Comparison of ENCODE assay signal across 8 cellular contexts in the genomic region with DNA sequence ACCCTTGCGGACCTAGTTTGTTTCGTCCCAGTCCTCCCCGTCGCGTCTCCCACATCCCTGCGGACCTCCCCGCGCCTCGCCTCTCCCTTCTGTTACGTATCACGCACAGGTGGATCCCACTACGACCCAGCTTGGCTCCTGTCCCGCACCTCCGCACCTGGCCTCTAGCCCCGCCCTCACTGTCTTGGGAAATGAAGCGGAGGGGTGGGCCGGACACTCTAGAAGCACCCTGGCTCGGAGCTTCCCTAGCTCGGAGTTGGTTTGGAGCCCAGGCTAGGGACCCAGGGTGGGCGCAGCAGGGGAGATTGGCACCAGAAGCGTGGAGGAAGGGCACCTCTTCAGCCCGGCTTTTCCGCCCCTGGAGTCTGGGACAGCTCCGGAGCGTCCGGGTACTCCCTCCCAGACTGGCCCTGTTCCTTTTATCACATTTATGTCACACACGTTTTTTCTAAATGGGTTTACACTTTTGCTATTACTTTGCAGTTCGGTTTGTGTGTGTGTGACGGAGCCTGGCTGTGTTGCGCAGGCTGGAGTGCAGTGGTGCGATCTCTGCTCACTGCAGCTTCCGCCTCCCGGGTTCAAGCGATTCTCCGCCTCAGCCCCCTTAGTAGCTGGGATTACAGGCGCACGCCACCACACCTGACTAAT. TPM values are rescaled to one million over a fixed set of nuclear protein-coding genes. Genes with fewer than 3 reads are reported as not detected.
DNase-seq lines count a peak whose midpoint lies in the region; ATAC-seq and TF ChIP-seq lines count a peak whose summit lies in the region.

No MANE protein-coding gene starts in this region.

- H3K23ac ChIP-seq in trophoblast cell (ENCODE audit: low read length) = no peak overlapping the region

- TF ChIP-seq CTCF in CD14-positive monocyte (IDR thresholded peaks at IDR 0.05) (no peak), heart right ventricle (IDR thresholded peaks at IDR 0.05) (no peak)

- H3K27me3 ChIP-seq in heart right ventricle = no peaks in the 10 kb centered on the region
- H3K27me3 ChIP-seq in trophoblast cell (ENCODE audit: insufficient read depth, low read length) = no peaks in the 10 kb centered on the region

- H3K4me1 ChIP-seq in heart right ventricle (peaks cover 0 to 40% (median 23%) of the 10 kb centered on the region in 9 donors), trophoblast cell (ENCODE audit: control insufficient read depth in 1 of 2, insufficient read depth in 2 of 2, low read length in 2 of 2) (peaks cover 12 to 18% of the 10 kb centered on the region in 2 experiments)

- H3K9ac ChIP-seq in trophoblast cell (ENCODE audit: low read length) = peak overlapping the region; percentile 70

- peak; percentile 13 for ATAC-seq in HG03521 (IDR thresholded peaks at IDR 0.05; ENCODE audit: unreplicated experiment)
- peak; percentile 2 to 24 (median 16) for ATAC-seq in heart right ventricle
- no peak for ATAC-seq in GM18867 (IDR thresholded peaks at IDR 0.05; ENCODE audit: unreplicated experiment)
- no peak for ATAC-seq in HG03565 (IDR thresholded peaks at IDR 0.05; ENCODE audit: unreplicated experiment)

- H3K4me3 ChIP-seq in heart right ventricle (peak overlapping the region; percentile 47 to 77 (median 66)), trophoblast cell (ENCODE audit: low read depth, low read length) (peak overlapping the region; percentile 68)

- H3K27ac ChIP-seq in heart right ventricle (peak overlapping the region; percentile 55 to 94 (median 86)), trophoblast cell (ENCODE audit: low read depth, low read length) (no peak overlapping the region)

- H3K36me3 Mint-ChIP-seq in CD14-positive monocyte = peaks cover 16 to 38% of the 10 kb centered on the region in 2 donors
- H3K36me3 Mint-ChIP-seq in activated naive CD8-positive, alpha-beta T cell treated with anti-CD3 and anti-CD28 coated beads for 36 hours = peaks cover 2% of the 10 kb centered on the region

- peak overlapping the region; percentile 60 for H3K18ac ChIP-seq in trophoblast cell (ENCODE audit: low read length)

- peak; percentile 67 for DNase-seq in CD14-positive monocyte (ENCODE audit: low spot score)
- DNase-seq in RKO (ENCODE audit: low spot score) = peak; percentile 33
- peak; percentile 67 for DNase-seq in activated naive CD8-positive, alpha-beta T cell treated with anti-CD3 and anti-CD28 coated beads for 36 hours
- peak; percentile 59 to 63 for DNase-seq in heart right ventricle
- DNase-seq in trophoblast cell = peak; percentile 72 to 84

- H3K4me2 ChIP-seq in trophoblast cell (ENCODE audit: low read length) = peak overlapping the region; percentile 73

- H4K12ac ChIP-seq in trophoblast cell (ENCODE audit: low read depth, low read length) = peak overlapping the region; percentile 49

- peaks cover 52% of the 10 kb centered on the region for H3K4me1 Mint-ChIP-seq in CD14-positive monocyte
- peaks cover 18% of the 10 kb centered on the region for H3K4me1 Mint-ChIP-seq in activated naive CD8-positive, alpha-beta T cell treated with anti-CD3 and anti-CD28 coated beads for 36 hours

- peak overlapping the region; percentile 50 for H4K91ac ChIP-seq in trophoblast cell (ENCODE audit: low read depth, low read length)

- H3K27ac Mint-ChIP-seq in CD14-positive monocyte = peak overlapping the region; percentile 98 to 100 (median 98)
- H3K27ac Mint-ChIP-seq in activated naive CD8-positive, alpha-beta T cell treated with anti-CD3 and anti-CD28 coated beads for 36 hours = peak overlapping the region; percentile 97

- H3K4ac ChIP-seq in trophoblast cell (ENCODE audit: low read depth, low read length) = no peak overlapping the region

- intact Hi-C loops in CD14-positive monocyte (cut with micrococcal nuclease) = loop anchor here in 1 of 2 donors (1.0 kb wide), 1 partner anchor 12 kb away; a partner anchor contains a TSS
- intact Hi-C loops in heart right ventricle (cut with DNase I) = no loop called here

- WGBS in heart right ventricle, 2 donors = 2 to 3% methylated on average over 37 of the region's 37 CpGs
- no CpG with 5 or more reads among the region's 37 CpGs for WGBS in trophoblast cell (ENCODE audit: extremely low coverage, insufficient coverage, insufficient read length)

- peak overlapping the region; percentile 11 for H2AK5ac ChIP-seq in trophoblast cell (ENCODE audit: low read length)

- H4K8ac ChIP-seq in trophoblast cell (ENCODE audit: low read depth, low read length) = peak overlapping the region; percentile 68

- no peaks in the 10 kb centered on the region for H3K9me3 Mint-ChIP-seq in CD14-positive monocyte
- no peaks in the 10 kb centered on the region for H3K9me3 Mint-ChIP-seq in activated naive CD8-positive, alpha-beta T cell treated with anti-CD3 and anti-CD28 coated beads for 36 hours

- H2BK120ac ChIP-seq in trophoblast cell (ENCODE audit: insufficient read depth, low read length, poor library complexity) = peak overlapping the region; percentile 13

- H3K27me3 Mint-ChIP-seq in CD14-positive monocyte (ENCODE audit: low read depth in 3 of 3) = peaks cover 0 to 5% (median 4%) of the 10 kb centered on the region in 3 donors
- H3K27me3 Mint-ChIP-seq in activated naive CD8-positive, alpha-beta T cell treated with anti-CD3 and anti-CD28 coated beads for 36 hours = no peaks in the 10 kb centered on the region

- peak overlapping the region; percentile 43 for H3K14ac ChIP-seq in trophoblast cell (ENCODE audit: low read length)

- peak overlapping the region; percentile 91 to 97 for H3K4me3 Mint-ChIP-seq in CD14-positive monocyte
- peak overlapping the region; percentile 91 for H3K4me3 Mint-ChIP-seq in activated naive CD8-positive, alpha-beta T cell treated with anti-CD3 and anti-CD28 coated beads for 36 hours

- H3K79me2 ChIP-seq in trophoblast cell (ENCODE audit: control insufficient read depth, insufficient read depth, low read length, poor library complexity) = peaks cover 3% of the 10 kb centered on the region

- peak overlapping the region; percentile 10 for H2BK5ac ChIP-seq in trophoblast cell (ENCODE audit: low read depth, low read length, poor library complexity)

- H2AFZ ChIP-seq in trophoblast cell (ENCODE audit: insufficient read depth, low read length, poor library complexity) = peak overlapping the region; percentile 19

- peaks cover 12% of the 10 kb centered on the region for H3K79me1 ChIP-seq in trophoblast cell (ENCODE audit: low read length)

- no peaks in the 10 kb centered on the region for H3K9me3 ChIP-seq in heart right ventricle
- H3K9me3 ChIP-seq in trophoblast cell (ENCODE audit: insufficient read depth, low read depth, low read length) = peaks cover 4% of the 10 kb centered on the region

- no peak overlapping the region for H2BK12ac ChIP-seq in trophoblast cell (ENCODE audit: low read length)

- H3K36me3 ChIP-seq in heart right ventricle (peaks cover 0 to 29% (median 11%) of the 10 kb centered on the region in 9 donors), trophoblast cell (ENCODE audit: control insufficient read depth in 1 of 2, insufficient read depth in 2 of 2, low read length in 2 of 2) (peaks cover 29 to 33% of the 10 kb centered on the region in 2 experiments)

RNA-seq across cellular contexts. Expression of a gene that starts 1.4 kb away (rescaled TPM):
- polyA plus RNA-seq in CD14-positive monocyte = under 1 TPM in 1 of 2 donors, not detected in 1; 0.56 TPM
- not detected for total RNA-seq in activated naive CD8-positive, alpha-beta T cell treated with anti-CD3 and anti-CD28 coated beads for 36 hours
- total RNA-seq in heart right ventricle = not detected
- polyA plus RNA-seq in heart right ventricle = under 1 TPM; 0.20 to 0.44 TPM
- polyA plus RNA-seq in trophoblast cell (2013) = not detected in 2 replicates

RNA-seq across cellular contexts. Expression of a gene that starts 5.2 kb away (rescaled TPM):
- 10 to 100 TPM; 35.6 to 38.6 TPM for polyA plus RNA-seq in CD14-positive monocyte
- 10 to 100 TPM; 36.5 to 42.2 TPM for total RNA-seq in activated naive CD8-positive, alpha-beta T cell treated with anti-CD3 and anti-CD28 coated beads for 36 hours
- 10 to 100 TPM; 31.3 to 47.7 (median 38.3) TPM for total RNA-seq in heart right ventricle
- 10 to 100 TPM; 11.0 to 17.4 TPM for polyA plus RNA-seq in heart right ventricle
- 25.4 and 26.9 TPM in 2 replicates for polyA plus RNA-seq in trophoblast cell (2013)

RNA-seq across cellular contexts. Expression of a gene that starts 12.4 kb away (rescaled TPM):
- polyA plus RNA-seq in CD14-positive monocyte (1 to 10 TPM; 6.9 to 8.4 TPM), heart right ventricle (10 to 100 TPM; 12.2 to 20.8 TPM)
- total RNA-seq in activated naive CD8-positive, alpha-beta T cell treated with anti-CD3 and anti-CD28 coated beads for 36 hours = 10 to 100 TPM; 34.6 to 35.4 TPM
- total RNA-seq in heart right ventricle = 10 to 100 TPM in 5 of 10 donors, 1 to 10 TPM in 5; 7.1 to 20.1 (median 9.4) TPM
- polyA plus RNA-seq in trophoblast cell (2013) = 11.1 and 11.6 TPM in 2 replicates

RNA-seq across cellular contexts. Expression of a gene that starts 18.9 kb away (rescaled TPM):
- 100 to 1,000 TPM; 176 to 187 TPM for polyA plus RNA-seq in CD14-positive monocyte
- 100 to 1,000 TPM; 124 to 125 TPM for total RNA-seq in activated naive CD8-positive, alpha-beta T cell treated with anti-CD3 and anti-CD28 coated beads for 36 hours
- 100 to 1,000 TPM; 104 to 209 (median 130) TPM for total RNA-seq in heart right ventricle
- 100 to 1,000 TPM in 1 of 2 donors, 10 to 100 TPM in 1; 58.5 to 243 TPM for polyA plus RNA-seq in heart right ventricle
- polyA plus RNA-seq in trophoblast cell (2013) = 722 and 724 TPM in 2 replicates

RNA-seq across cellular contexts. Expression of a gene that starts 57.7 kb away (rescaled TPM):
- polyA plus RNA-seq in CD14-positive monocyte (1 to 10 TPM in 1 of 2 donors, under 1 TPM in 1; 0.76 to 2.1 TPM), heart right ventricle (1 to 10 TPM; 3.4 to 5.4 TPM)
- 10 to 100 TPM; 21.1 to 23.0 TPM for total RNA-seq in activated naive CD8-positive, alpha-beta T cell treated with anti-CD3 and anti-CD28 coated beads for 36 hours
- 10 to 100 TPM in 4 of 10 donors, 1 to 10 TPM in 6; 6.2 to 14.9 (median 9.2) TPM for total RNA-seq in heart right ventricle
- polyA plus RNA-seq in trophoblast cell (2013) = 4.0 TPM in 2 replicates

Comparison
In these comparisons a context has a peak if more than half of its experiments do, and no peak if none do; other contexts are left out.
1. ATAC-seq: peak in HG03521 (single experiment) and heart right ventricle (8 of 8); none in GM18867 (single experiment) and HG03565 (single experiment).
2. Peak in every context shown above with its lines, with median percentiles within 50 percentile points of each other: DNase-seq.